Comparison of ENCODE assay signal across 1 cellular context in genomic region chr12:52069410-52070242, GRCh38.
TF ChIP-seq lines count a peak whose summit lies in the region.

Gene ATG101, plus strand, starts transcription at chr12:52069978. Its CDS starts 3,673 bp downstream, at chr12:52073651.

TF ChIP-seq in HEK293, 187 proteins besides CTCF, POLR2A, EP300 and RAD21 (continued from another document and continues in another):
- no peak; the same call in none of the 2 replicates for TF ChIP-seq ZBTB10 (tag by site-specific recombination; IDR thresholded peaks at IDR 0.05)
- no peak for TF ChIP-seq ZNF175 (tag by site-specific recombination; IDR thresholded peaks at IDR 0.05)
- no peak for TF ChIP-seq ZNF416 (tag by site-specific recombination; IDR thresholded peaks at IDR 0.05)
- peak; percentile 88; the same call in 1 of the 2 replicates for TF ChIP-seq ZNF391 (tag by site-specific recombination; IDR thresholded peaks at IDR 0.05; ENCODE audit: borderline replicate concordance, low read depth)
- TF ChIP-seq ZNF426 (tag by site-specific recombination; IDR thresholded peaks at IDR 0.05) = no peak
- TF ChIP-seq ZNF274 (IDR thresholded peaks at IDR 0.05; ENCODE audit: low read length) = no peak
- no peak for TF ChIP-seq ZNF274 (tag by site-specific recombination; IDR thresholded peaks at IDR 0.05; ENCODE audit: borderline replicate concordance)
- no peak; the same call in none of the 2 replicates for TF ChIP-seq WT1 (tag by site-specific recombination; IDR thresholded peaks at IDR 0.05)
- peak; percentile 95; the same call in 1 of the 2 replicates for TF ChIP-seq ZNF501 (tag by site-specific recombination; IDR thresholded peaks at IDR 0.05)
- no peak for TF ChIP-seq PRDM6 (tag by site-specific recombination; IDR thresholded peaks at IDR 0.05)
- no peak for TF ChIP-seq GLI4 (tag by site-specific recombination; IDR thresholded peaks at IDR 0.05)
- no peak for TF ChIP-seq ZNF362 (tag by site-specific recombination; IDR thresholded peaks at IDR 0.05)
- TF ChIP-seq ZNF18 (tag by site-specific recombination; IDR thresholded peaks at IDR 0.05) = peak; percentile 60
- no peak for TF ChIP-seq ZNF223 (tag by site-specific recombination; IDR thresholded peaks at IDR 0.05)
- peak; percentile 55; the same call in 1 of the 2 replicates for TF ChIP-seq ZNF148 (tag by site-specific recombination; IDR thresholded peaks at IDR 0.05; ENCODE audit: borderline replicate concordance)
- no peak for TF ChIP-seq ZNF146 (tag by site-specific recombination; IDR thresholded peaks at IDR 0.05)
- TF ChIP-seq, protein P1, sequence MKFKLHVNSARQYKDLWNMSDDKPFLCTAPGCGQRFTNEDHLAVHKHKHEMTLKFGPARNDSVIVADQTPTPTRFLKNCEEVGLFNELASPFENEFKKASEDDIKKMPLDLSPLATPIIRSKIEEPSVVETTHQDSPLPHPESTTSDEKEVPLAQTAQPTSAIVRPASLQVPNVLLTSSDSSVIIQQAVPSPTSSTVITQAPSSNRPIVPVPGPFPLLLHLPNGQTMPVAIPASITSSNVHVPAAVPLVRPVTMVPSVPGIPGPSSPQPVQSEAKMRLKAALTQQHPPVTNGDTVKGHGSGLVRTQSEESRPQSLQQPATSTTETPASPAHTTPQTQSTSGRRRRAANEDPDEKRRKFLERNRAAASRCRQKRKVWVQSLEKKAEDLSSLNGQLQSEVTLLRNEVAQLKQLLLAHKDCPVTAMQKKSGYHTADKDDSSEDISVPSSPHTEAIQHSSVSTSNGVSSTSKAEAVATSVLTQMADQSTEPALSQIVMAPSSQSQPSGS (tag by site-specific recombination; IDR thresholded peaks at IDR 0.05; ENCODE audit: low read depth) = no peak
- TF ChIP-seq ZSCAN23 (tag by site-specific recombination; IDR thresholded peaks at IDR 0.05) = 0 out of 2 replicates have a peak, but pooled peaks have one; percentile 16
- TF ChIP-seq ZNF335 (tag by site-specific recombination; conservative IDR thresholded peaks at IDR 0.05) = peak; percentile 86
- peak; percentile 94 for TF ChIP-seq SP7 (tag by site-specific recombination; IDR thresholded peaks at IDR 0.05)
- TF ChIP-seq, protein P2, sequence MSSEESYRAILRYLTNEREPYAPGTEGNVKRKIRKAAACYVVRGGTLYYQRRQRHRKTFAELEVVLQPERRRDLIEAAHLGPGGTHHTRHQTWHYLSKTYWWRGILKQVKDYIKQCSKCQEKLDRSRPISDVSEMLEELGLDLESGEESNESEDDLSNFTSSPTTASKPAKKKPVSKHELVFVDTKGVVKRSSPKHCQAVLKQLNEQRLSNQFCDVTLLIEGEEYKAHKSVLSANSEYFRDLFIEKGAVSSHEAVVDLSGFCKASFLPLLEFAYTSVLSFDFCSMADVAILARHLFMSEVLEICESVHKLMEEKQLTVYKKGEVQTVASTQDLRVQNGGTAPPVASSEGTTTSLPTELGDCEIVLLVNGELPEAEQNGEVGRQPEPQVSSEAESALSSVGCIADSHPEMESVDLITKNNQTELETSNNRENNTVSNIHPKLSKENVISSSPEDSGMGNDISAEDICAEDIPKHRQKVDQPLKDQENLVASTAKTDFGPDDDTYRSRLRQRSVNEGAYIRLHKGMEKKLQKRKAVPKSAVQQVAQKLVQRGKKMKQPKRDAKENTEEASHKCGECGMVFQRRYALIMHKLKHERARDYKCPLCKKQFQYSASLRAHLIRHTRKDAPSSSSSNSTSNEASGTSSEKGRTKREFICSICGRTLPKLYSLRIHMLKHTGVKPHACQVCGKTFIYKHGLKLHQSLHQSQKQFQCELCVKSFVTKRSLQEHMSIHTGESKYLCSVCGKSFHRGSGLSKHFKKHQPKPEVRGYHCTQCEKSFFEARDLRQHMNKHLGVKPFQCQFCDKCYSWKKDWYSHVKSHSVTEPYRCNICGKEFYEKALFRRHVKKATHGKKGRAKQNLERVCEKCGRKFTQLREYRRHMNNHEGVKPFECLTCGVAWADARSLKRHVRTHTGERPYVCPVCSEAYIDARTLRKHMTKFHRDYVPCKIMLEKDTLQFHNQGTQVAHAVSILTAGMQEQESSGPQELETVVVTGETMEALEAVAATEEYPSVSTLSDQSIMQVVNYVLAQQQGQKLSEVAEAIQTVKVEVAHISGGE (tag by site-specific recombination; conservative IDR thresholded peaks at IDR 0.05; ENCODE audit: low read depth) = peak; percentile 98
- TF ChIP-seq KLF10 (tag by site-specific recombination; IDR thresholded peaks at IDR 0.05) = peak; percentile 89
- no peak for TF ChIP-seq ZNF433 (tag by site-specific recombination; IDR thresholded peaks at IDR 0.05; ENCODE audit: low read depth)
- TF ChIP-seq SALL2 (tag by site-specific recombination; IDR thresholded peaks at IDR 0.05; ENCODE audit: borderline replicate concordance) = no peak
- no peak for TF ChIP-seq IKZF3 (tag by site-specific recombination; IDR thresholded peaks at IDR 0.05)
- no peak; the same call in none of the 2 replicates for TF ChIP-seq ZNF24 (tag by site-specific recombination; IDR thresholded peaks at IDR 0.05)
- no peak for TF ChIP-seq ZNF488 (tag by site-specific recombination; IDR thresholded peaks at IDR 0.05)
- TF ChIP-seq YY1 (tag by site-specific recombination; IDR thresholded peaks at IDR 0.05) = peak; percentile 40; the same call in 1 of the 2 replicates
- TF ChIP-seq HOXD13 (CRISPR knock-in tag; IDR thresholded peaks at IDR 0.05; ENCODE audit: borderline replicate concordance) = no peak
- TF ChIP-seq, protein P3, sequence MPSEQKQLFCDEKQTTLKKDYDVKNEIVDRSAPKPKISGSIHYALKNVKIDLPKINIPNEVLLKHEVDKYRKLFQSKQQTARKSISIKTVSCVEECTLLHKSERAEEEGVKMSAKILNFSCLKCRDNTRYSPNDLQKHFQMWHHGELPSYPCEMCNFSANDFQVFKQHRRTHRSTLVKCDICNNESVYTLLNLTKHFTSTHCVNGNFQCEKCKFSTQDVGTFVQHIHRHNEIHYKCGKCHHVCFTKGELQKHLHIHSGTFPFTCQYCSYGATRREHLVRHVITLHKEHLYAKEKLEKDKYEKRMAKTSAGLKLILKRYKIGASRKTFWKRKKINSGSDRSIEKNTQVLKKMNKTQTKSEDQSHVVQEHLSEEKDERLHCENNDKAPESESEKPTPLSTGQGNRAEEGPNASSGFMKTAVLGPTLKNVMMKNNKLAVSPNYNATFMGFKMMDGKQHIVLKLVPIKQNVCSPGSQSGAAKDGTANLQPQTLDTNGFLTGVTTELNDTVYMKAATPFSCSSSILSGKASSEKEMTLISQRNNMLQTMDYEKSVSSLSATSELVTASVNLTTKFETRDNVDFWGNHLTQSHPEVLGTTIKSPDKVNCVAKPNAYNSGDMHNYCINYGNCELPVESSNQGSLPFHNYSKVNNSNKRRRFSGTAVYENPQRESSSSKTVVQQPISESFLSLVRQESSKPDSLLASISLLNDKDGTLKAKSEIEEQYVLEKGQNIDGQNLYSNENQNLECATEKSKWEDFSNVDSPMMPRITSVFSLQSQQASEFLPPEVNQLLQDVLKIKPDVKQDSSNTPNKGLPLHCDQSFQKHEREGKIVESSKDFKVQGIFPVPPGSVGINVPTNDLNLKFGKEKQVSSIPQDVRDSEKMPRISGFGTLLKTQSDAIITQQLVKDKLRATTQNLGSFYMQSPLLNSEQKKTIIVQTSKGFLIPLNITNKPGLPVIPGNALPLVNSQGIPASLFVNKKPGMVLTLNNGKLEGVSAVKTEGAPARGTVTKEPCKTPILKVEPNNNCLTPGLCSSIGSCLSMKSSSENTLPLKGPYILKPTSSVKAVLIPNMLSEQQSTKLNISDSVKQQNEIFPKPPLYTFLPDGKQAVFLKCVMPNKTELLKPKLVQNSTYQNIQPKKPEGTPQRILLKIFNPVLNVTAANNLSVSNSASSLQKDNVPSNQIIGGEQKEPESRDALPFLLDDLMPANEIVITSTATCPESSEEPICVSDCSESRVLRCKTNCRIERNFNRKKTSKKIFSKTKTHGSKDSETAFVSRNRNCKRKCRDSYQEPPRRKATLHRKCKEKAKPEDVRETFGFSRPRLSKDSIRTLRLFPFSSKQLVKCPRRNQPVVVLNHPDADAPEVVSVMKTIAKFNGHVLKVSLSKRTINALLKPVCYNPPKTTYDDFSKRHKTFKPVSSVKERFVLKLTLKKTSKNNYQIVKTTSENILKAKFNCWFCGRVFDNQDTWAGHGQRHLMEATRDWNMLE (tag by site-specific recombination; conservative IDR thresholded peaks at IDR 0.05; ENCODE audit: low read depth) = peak; percentile 96
- TF ChIP-seq ZNF174 (tag by site-specific recombination; IDR thresholded peaks at IDR 0.05) = no peak
- TF ChIP-seq, protein P4, sequence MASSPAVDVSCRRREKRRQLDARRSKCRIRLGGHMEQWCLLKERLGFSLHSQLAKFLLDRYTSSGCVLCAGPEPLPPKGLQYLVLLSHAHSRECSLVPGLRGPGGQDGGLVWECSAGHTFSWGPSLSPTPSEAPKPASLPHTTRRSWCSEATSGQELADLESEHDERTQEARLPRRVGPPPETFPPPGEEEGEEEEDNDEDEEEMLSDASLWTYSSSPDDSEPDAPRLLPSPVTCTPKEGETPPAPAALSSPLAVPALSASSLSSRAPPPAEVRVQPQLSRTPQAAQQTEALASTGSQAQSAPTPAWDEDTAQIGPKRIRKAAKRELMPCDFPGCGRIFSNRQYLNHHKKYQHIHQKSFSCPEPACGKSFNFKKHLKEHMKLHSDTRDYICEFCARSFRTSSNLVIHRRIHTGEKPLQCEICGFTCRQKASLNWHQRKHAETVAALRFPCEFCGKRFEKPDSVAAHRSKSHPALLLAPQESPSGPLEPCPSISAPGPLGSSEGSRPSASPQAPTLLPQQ (tag by site-specific recombination; IDR thresholded peaks at IDR 0.05) = peak; percentile 89
- peak; percentile 92 for TF ChIP-seq ZNF629 (tag by site-specific recombination; IDR thresholded peaks at IDR 0.05)
- no peak for TF ChIP-seq RBAK (tag by site-specific recombination; IDR thresholded peaks at IDR 0.05)
